8 cellular contexts compared by ENCODE assay signal in the genomic region with DNA sequence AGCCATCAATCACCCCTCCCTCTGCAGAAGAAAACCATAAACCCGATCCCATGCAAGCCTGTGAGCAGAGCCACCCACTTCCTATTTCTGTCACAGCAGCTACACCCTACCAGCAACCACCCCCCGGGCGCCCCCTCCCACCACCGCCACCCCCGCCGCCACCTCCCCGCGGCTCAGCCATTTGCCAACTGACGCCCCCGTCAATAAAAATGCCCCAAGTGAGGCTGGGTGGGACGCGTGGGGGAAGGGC. TPM values are rescaled to one million over a fixed set of nuclear protein-coding genes. Genes with fewer than 3 reads are reported as not detected.
DNase-seq lines count a peak whose midpoint lies in the region; ATAC-seq lines count a peak whose summit lies in the region.

No MANE protein-coding gene starts in this region.

- no peak for ATAC-seq in esophagus mucosa
- no peak for ATAC-seq in GM21390 (IDR thresholded peaks at IDR 0.05; ENCODE audit: unreplicated experiment)

- H3K27me3 ChIP-seq in mucosa of rectum (ENCODE audit: control insufficient read depth in 2 of 2, insufficient read depth in 2 of 2, low read length in 2 of 2): no peaks in the 10 kb centered on the region

- H3K36me3 ChIP-seq in mucosa of rectum (ENCODE audit: control insufficient read depth in 2 of 2, insufficient read depth in 2 of 2, low read length in 2 of 2): no peaks in the 10 kb centered on the region

- peak; percentile 33 for DNase-seq in stimulated activated CD4-positive, alpha-beta T cell treated with anti-CD3 and anti-CD28 coated beads, Interleukin-2, amount 100 ng/mL, for 4 hours (ENCODE audit: low read depth)
- no peak for DNase-seq in stimulated activated CD4-positive, alpha-beta T cell treated with anti-CD3 and anti-CD28 coated beads, Interleukin-12 subunit alpha, Interleukin-12 subunit beta, amount 100 ng/mL, for 4 hours
- DNase-seq in T-helper 2 cell (peak; percentile 9 to 79 (median 51)), cerebellum (ENCODE audit: low spot score) (no peak)

- H3K27ac ChIP-seq in cingulate gyrus (ENCODE audit: low read depth, low read length): peak overlapping the region; percentile 88
- H3K27ac ChIP-seq in mucosa of rectum (ENCODE audit: low read depth in 2 of 2, low read length in 2 of 2): peak overlapping the region; percentile 89 to 100

- no peak overlapping the region for H3K9ac ChIP-seq in mucosa of rectum (ENCODE audit: low read depth in 1 of 2, low read length in 2 of 2)

- H3K4me3 ChIP-seq in mucosa of rectum (ENCODE audit: low read length in 2 of 2): peak overlapping the region; percentile 81 to 84

- peaks cover 7 to 22% of the 10 kb centered on the region in 2 donors for H3K4me1 ChIP-seq in mucosa of rectum (ENCODE audit: control insufficient read depth in 2 of 2, insufficient read depth in 2 of 2, low read length in 2 of 2)

- no peaks in the 10 kb centered on the region for H3K9me3 ChIP-seq in mucosa of rectum (ENCODE audit: control insufficient read depth in 2 of 2, low read length in 2 of 2)

RNA-seq across cellular contexts. Expression of gene PPP3CA, which starts 1.1 kb away (rescaled TPM):
- 18.5 TPM for total RNA-seq in esophagus mucosa
- 98.0 TPM for total RNA-seq in cerebellum

Comparison
In these comparisons a context has a peak if more than half of its experiments do, and no peak if none do; other contexts are left out.
1. DNase-seq: peak in stimulated activated CD4-positive, alpha-beta T cell treated with anti-CD3 and anti-CD28 coated beads, Interleukin-2, amount 100 ng/mL, for 4 hours (single experiment) and T-helper 2 cell (5 of 5); none in stimulated activated CD4-positive, alpha-beta T cell treated with anti-CD3 and anti-CD28 coated beads, Interleukin-12 subunit alpha, Interleukin-12 subunit beta, amount 100 ng/mL, for 4 hours (single experiment) and cerebellum (single experiment).